ENCODE assay signal across 8 cellular contexts in genomic region chr22:20532256-20532993, GRCh38. TPM values are rescaled to one million over a fixed set of nuclear protein-coding genes. Genes with fewer than 3 reads are reported as not detected.
A peak's percentile ranks its signal among the peaks of the same experiment; 100 is the strongest.
DNase-seq lines count a peak whose midpoint lies in the region; TF ChIP-seq lines count a peak whose summit lies in the region.

No MANE protein-coding gene starts in this region.

- H3K36me3 Mint-ChIP-seq in activated CD4-positive, alpha-beta T cell treated with anti-CD3 and anti-CD28 coated beads, Interleukin-2, amount 10 ng/mL, durations not matched to agents 7 days and 5 days (ENCODE audit: low read depth) = peaks cover 44% of the 10 kb centered on the region

- H3K9me3 ChIP-seq in mesodermal cell (ENCODE audit: control insufficient read depth, low read length) (peaks cover 3% of the 10 kb centered on the region), tibial artery (no peaks in the 10 kb centered on the region), BE2C (no peaks in the 10 kb centered on the region)

- in situ Hi-C loops in brain microvascular endothelial cell (cut with HindIII; ENCODE audit: low pct_ligation_motif_present, low sequenced_read_pairs) = no loop called here

- H3K9me3 Mint-ChIP-seq in activated CD4-positive, alpha-beta T cell treated with anti-CD3 and anti-CD28 coated beads, Interleukin-2, amount 10 ng/mL, durations not matched to agents 7 days and 5 days = no peaks in the 10 kb centered on the region

- H3K36me3 ChIP-seq in brain microvascular endothelial cell (replicated peaks) (peaks cover 25% of the 10 kb centered on the region), mesodermal cell (ENCODE audit: control insufficient read depth, insufficient read depth, low read length) (peaks cover 61% of the 10 kb centered on the region), tibial artery (peaks cover 4 to 27% (median 20%) of the 10 kb centered on the region in 3 donors), BE2C (peaks cover 12% of the 10 kb centered on the region)

- no peak overlapping the region for H3K4me3 Mint-ChIP-seq in activated CD4-positive, alpha-beta T cell treated with anti-CD3 and anti-CD28 coated beads, Interleukin-2, amount 10 ng/mL, durations not matched to agents 7 days and 5 days

- H3K4me1 Mint-ChIP-seq in activated CD4-positive, alpha-beta T cell treated with anti-CD3 and anti-CD28 coated beads, Interleukin-2, amount 10 ng/mL, durations not matched to agents 7 days and 5 days = peaks cover 49% of the 10 kb centered on the region

- CTCF ChIA-PET in activated CD4-positive, alpha-beta T cell treated with anti-CD3 and anti-CD28 coated beads, Interleukin-2, amount 10 ng/mL, durations not matched to agents 7 days and 5 days (lab: Charles Lee) = interaction anchor here (1.5 to 1.8 kb wide), 2 partner anchors 8 to 18 kb away, joined by 4 to 5 read pairs; no protein-coding TSS in a partner anchor

- H3K4me3 ChIP-seq in brain microvascular endothelial cell (ENCODE audit: low read depth, low read length) (no peak overlapping the region), mesodermal cell (ENCODE audit: extremely low read depth, insufficient read depth, low read length, poor library complexity, severe bottlenecking) (no peak overlapping the region), tibial artery (no peak overlapping the region), BE2C (ENCODE audit: low read depth, low read length) (no peak overlapping the region)

- peak overlapping the region; percentile 82 for H3K27ac Mint-ChIP-seq in activated CD4-positive, alpha-beta T cell treated with anti-CD3 and anti-CD28 coated beads, Interleukin-2, amount 10 ng/mL, durations not matched to agents 7 days and 5 days

- H3K27ac ChIP-seq in brain microvascular endothelial cell (peak overlapping the region; percentile 81), mesodermal cell (ENCODE audit: low read depth, low read length, severe bottlenecking) (peak overlapping the region; percentile 92), tibial artery (peak overlapping the region; percentile 80 to 84)

- no peaks in the 10 kb centered on the region for H3K27me3 Mint-ChIP-seq in activated CD4-positive, alpha-beta T cell treated with anti-CD3 and anti-CD28 coated beads, Interleukin-2, amount 10 ng/mL, durations not matched to agents 7 days and 5 days

- WGBS in mesodermal cell (ENCODE audit: insufficient coverage in 2 of 2), 2 experiments = 88 to 92% methylated on average over 9 to 10 of the region's 10 CpGs

- H3K27me3 ChIP-seq in brain microvascular endothelial cell (replicated peaks) (no peaks in the 10 kb centered on the region), tibial artery (no peaks in the 10 kb centered on the region), BE2C (no peaks in the 10 kb centered on the region)

- TF ChIP-seq CTCF in brain microvascular endothelial cell (IDR thresholded peaks at IDR 0.05; ENCODE audit: low read depth, low read length, missing control alignments) = no peak
- no peak for TF ChIP-seq CTCF in tibial artery (IDR thresholded peaks at IDR 0.05)
- TF ChIP-seq CTCF in BE2C (IDR thresholded peaks at IDR 0.05; ENCODE audit: low read depth, low read length) = no peak

- intact Hi-C loops in tibial artery (cut with DNase I; ENCODE audit: low total_unique reads) = no loop called here

- no peak for DNase-seq in activated CD4-positive, alpha-beta T cell treated with anti-CD3 and anti-CD28 coated beads, Interleukin-2, amount 10 ng/mL, durations not matched to agents 7 days and 5 days
- no peak for DNase-seq in activated CD4-positive, alpha-beta T cell treated with anti-CD3 and anti-CD28 coated beads for 1 hour
- DNase-seq in brain microvascular endothelial cell = peak; percentile 49
- DNase-seq in tibial artery = no peak
- DNase-seq in BE2C = no peak
- DNase-seq in activated CD4-positive, CD25-positive, alpha-beta regulatory T cell (lab: John Stamatoyannopoulos, UW) = no peak
- DNase-seq in Ammon's horn (ENCODE audit: low spot score) = no peak

- H3K4me1 ChIP-seq in mesodermal cell (ENCODE audit: control insufficient read depth, insufficient read depth, low read length, poor library complexity, severe bottlenecking) = peaks cover 37% of the 10 kb centered on the region
- peaks cover 6 to 73% (median 52%) of the 10 kb centered on the region in 4 donors for H3K4me1 ChIP-seq in tibial artery
- peaks cover 56% of the 10 kb centered on the region for H3K4me1 ChIP-seq in BE2C

- POLR2A ChIA-PET in activated CD4-positive, alpha-beta T cell treated with anti-CD3 and anti-CD28 coated beads, Interleukin-2, amount 10 ng/mL, durations not matched to agents 7 days and 5 days (lab: Charles Lee) = interaction anchor here (0.6 kb wide), 1 partner anchor 42 kb away, joined by 3 read pairs; no protein-coding TSS in a partner anchor

RNA-seq across cellular contexts. Expression of gene MED15, which starts 25.0 kb away (rescaled TPM):
- 100 to 1,000 TPM; 141 to 182 TPM for total RNA-seq in activated CD4-positive, alpha-beta T cell treated with anti-CD3 and anti-CD28 coated beads, Interleukin-2, amount 10 ng/mL, durations not matched to agents 7 days and 5 days
- 83.8 TPM for polyA plus RNA-seq in mesodermal cell (2013, experiment 1 of 2)
- polyA plus RNA-seq in mesodermal cell (2013, experiment 2 of 2) = 71.0 TPM
- 133 TPM for polyA plus RNA-seq in BE2C (2012; ENCODE audit: insufficient read depth, insufficient read length, low read depth)

RNA-seq across cellular contexts. Expression of gene KLHL22, which starts 36.8 kb away (rescaled TPM):
- 10 to 100 TPM; 38.7 to 40.1 TPM for total RNA-seq in activated CD4-positive, alpha-beta T cell treated with anti-CD3 and anti-CD28 coated beads, Interleukin-2, amount 10 ng/mL, durations not matched to agents 7 days and 5 days
- polyA plus RNA-seq in mesodermal cell (2013, experiment 1 of 2) = 17.7 TPM
- polyA plus RNA-seq in mesodermal cell (2013, experiment 2 of 2) = 17.0 TPM
- polyA plus RNA-seq in BE2C (2012; ENCODE audit: insufficient read depth, insufficient read length, low read depth) = 41.4 TPM
